18 cellular contexts compared by ENCODE assay signal in the genomic region with DNA sequence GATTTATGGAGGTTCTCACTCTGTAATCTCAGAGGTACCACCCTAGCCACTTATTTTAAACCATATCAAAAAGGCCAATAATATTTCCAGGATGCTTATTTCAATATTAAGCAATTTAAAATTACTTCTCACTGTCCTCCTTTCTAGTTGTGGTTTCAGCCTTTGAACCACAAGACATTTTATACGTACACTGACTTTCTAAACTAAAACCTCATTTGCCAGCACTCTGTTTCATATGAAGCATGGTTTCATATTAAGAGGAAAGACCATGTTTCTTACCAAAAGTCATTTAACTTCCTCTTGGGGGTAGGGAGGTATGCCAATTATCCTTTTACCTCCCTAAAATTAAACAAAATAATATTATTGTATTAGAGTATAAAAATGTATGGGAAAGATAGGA.
A peak's percentile ranks its signal among the peaks of the same experiment; 100 is the strongest.
DNase-seq lines count a peak whose midpoint lies in the region; ATAC-seq and TF ChIP-seq lines count a peak whose summit lies in the region.
"Had no signal": no experiment of that assay in that cellular context is flagged by ENCODE, and none has a peak within 500 bp of the region (broad histone marks: within the 10 kb centered on the region; RNA-seq: fewer than 3 reads in every experiment).

No MANE protein-coding gene starts in this region.

- H3F3A ChIP-seq in neural progenitor cell (ENCODE audit: low read depth) = no peaks in the 10 kb centered on the region

- H3K27ac ChIP-seq in neural progenitor cell = no peak overlapping the region
- H3K27ac ChIP-seq: BLaER1, HL-60 had no signal

- no peak for DNase-seq in neural progenitor cell (ENCODE audit: low spot score)
- DNase-seq: 8988T; AML-193; Caco-2; CD8-positive, alpha-beta memory T cell; DND-41; GDM1; GOT3; H9; Karpas-422 had no signal

- H3K4me1 Mint-ChIP-seq in neural progenitor cell = no peaks in the 10 kb centered on the region
- H3K4me1 Mint-ChIP-seq: CD8-positive, alpha-beta memory T cell; H9 had no signal

- no peaks in the 10 kb centered on the region for H4K20me1 ChIP-seq in neural progenitor cell (ENCODE audit: low read depth)
- H4K20me1 ChIP-seq: BLaER1 had no signal

- H3K9me3 Mint-ChIP-seq in neural progenitor cell = no peaks in the 10 kb centered on the region
- H3K9me3 Mint-ChIP-seq: H9 had no signal

- H3K27me3 Mint-ChIP-seq in neural progenitor cell (ENCODE audit: insufficient read depth, low read depth) = no peaks in the 10 kb centered on the region
- H3K27me3 Mint-ChIP-seq: CD8-positive, alpha-beta memory T cell had no signal

- no peak overlapping the region for H3K4me3 ChIP-seq in neural progenitor cell
- H3K4me3 ChIP-seq: BLaER1 had no signal

- H3K4me2 ChIP-seq in neural progenitor cell = no peak overlapping the region
- H3K4me2 ChIP-seq: BLaER1 had no signal

- no peaks in the 10 kb centered on the region for H3K4me1 ChIP-seq in neural progenitor cell
- H3K4me1 ChIP-seq: BLaER1, Caco-2 had no signal

- no peaks in the 10 kb centered on the region for H3K36me3 ChIP-seq in neural progenitor cell
- H3K36me3 ChIP-seq: BLaER1 had no signal

- peak overlapping the region; percentile 45 for H2AFZ ChIP-seq in neural progenitor cell (replicated peaks)

- no peak overlapping the region for H3K27ac Mint-ChIP-seq in neural progenitor cell
- H3K27ac Mint-ChIP-seq: CD8-positive, alpha-beta memory T cell; H9 had no signal

- H3K79me2 ChIP-seq in neural progenitor cell (ENCODE audit: low read depth) = no peaks in the 10 kb centered on the region

- no peaks in the 10 kb centered on the region for H3K36me3 Mint-ChIP-seq in neural progenitor cell
- H3K36me3 Mint-ChIP-seq: CD8-positive, alpha-beta memory T cell had no signal

- no peak overlapping the region for H3K4me3 Mint-ChIP-seq in neural progenitor cell
- H3K4me3 Mint-ChIP-seq: CD8-positive, alpha-beta memory T cell; H9 had no signal

- H3K27me3 ChIP-seq in neural progenitor cell = no peaks in the 10 kb centered on the region
- H3K27me3 ChIP-seq: BLaER1 had no signal

- no peak for TF ChIP-seq CTCF in neural progenitor cell (IDR thresholded peaks at IDR 0.05)

- ATAC-seq in GM18502 (IDR thresholded peaks at IDR 0.05; ENCODE audit: poor library complexity, unreplicated experiment) = peak; percentile 70
- ATAC-seq in HG02610 (IDR thresholded peaks at IDR 0.05; ENCODE audit: unreplicated experiment) = peak; percentile 70
- peak; percentile 73 for ATAC-seq in HG03521 (IDR thresholded peaks at IDR 0.05; ENCODE audit: unreplicated experiment)
- ATAC-seq in GM19023 (IDR thresholded peaks at IDR 0.05; ENCODE audit: unreplicated experiment) = no peak
- no peak for ATAC-seq in HG03196 (IDR thresholded peaks at IDR 0.05; ENCODE audit: unreplicated experiment)
- ATAC-seq in GM19467 (IDR thresholded peaks at IDR 0.05; ENCODE audit: unreplicated experiment) = no peak

- no peaks in the 10 kb centered on the region for H3K9me3 ChIP-seq in neural progenitor cell (ENCODE audit: low read depth)
- H3K9me3 ChIP-seq: BLaER1, Caco-2 had no signal

- H3K9ac ChIP-seq in neural progenitor cell = no peak overlapping the region
- H3K9ac ChIP-seq: BLaER1 had no signal

Comparison
In these comparisons a context has a peak if more than half of its experiments do, and no peak if none do; other contexts are left out.
1. ATAC-seq: peak in GM18502 (single experiment), HG02610 (single experiment) and HG03521 (single experiment); none in GM19023 (single experiment), HG03196 (single experiment) and GM19467 (single experiment).